In genomic region chr6:39617520-39617919, GRCh38 we compare ENCODE assay signal across 1 cellular context.
TF ChIP-seq lines count a peak whose summit lies in the region.

No MANE protein-coding gene starts in this region.

TF ChIP-seq in HepG2, 621 proteins besides CTCF, POLR2A, EP300 and RAD21:
- TF ChIP-seq ARID4A (CRISPR knock-in tag; IDR thresholded peaks at IDR 0.05; ENCODE audit: borderline replicate concordance), result no peak
- no peak for TF ChIP-seq ZNF761 (CRISPR knock-in tag; conservative IDR thresholded peaks at IDR 0.05)
- no peak for TF ChIP-seq ISL2 (CRISPR knock-in tag; IDR thresholded peaks at IDR 0.05)
- no peak for TF ChIP-seq HOXD1 (CRISPR knock-in tag; IDR thresholded peaks at IDR 0.05)
- TF ChIP-seq ZBTB38 (CRISPR knock-in tag; IDR thresholded peaks at IDR 0.05), result no peak
- TF ChIP-seq, protein P1, sequence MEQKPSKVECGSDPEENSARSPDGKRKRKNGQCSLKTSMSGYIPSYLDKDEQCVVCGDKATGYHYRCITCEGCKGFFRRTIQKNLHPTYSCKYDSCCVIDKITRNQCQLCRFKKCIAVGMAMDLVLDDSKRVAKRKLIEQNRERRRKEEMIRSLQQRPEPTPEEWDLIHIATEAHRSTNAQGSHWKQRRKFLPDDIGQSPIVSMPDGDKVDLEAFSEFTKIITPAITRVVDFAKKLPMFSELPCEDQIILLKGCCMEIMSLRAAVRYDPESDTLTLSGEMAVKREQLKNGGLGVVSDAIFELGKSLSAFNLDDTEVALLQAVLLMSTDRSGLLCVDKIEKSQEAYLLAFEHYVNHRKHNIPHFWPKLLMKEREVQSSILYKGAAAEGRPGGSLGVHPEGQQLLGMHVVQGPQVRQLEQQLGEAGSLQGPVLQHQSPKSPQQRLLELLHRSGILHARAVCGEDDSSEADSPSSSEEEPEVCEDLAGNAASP (CRISPR knock-in tag; IDR thresholded peaks at IDR 0.05; ENCODE audit: borderline replicate concordance), result peak; percentile 33; the same call in 1 of the 2 replicates
